Comparison of ENCODE assay signal across 20 cellular contexts in genomic region chr4:122775039-122775438, GRCh38. TPM values are rescaled to one million over a fixed set of nuclear protein-coding genes. Genes with fewer than 3 reads are reported as not detected.
"Had no signal": no experiment of that assay in that cellular context is flagged by ENCODE, and none has a peak within 500 bp of the region (broad histone marks: within the 10 kb centered on the region; RNA-seq: fewer than 3 reads in every experiment).

No MANE protein-coding gene starts in this region.

- H3K4me1 Mint-ChIP-seq: natural killer cell; stimulated activated effector memory CD8-positive, alpha-beta T cell treated with anti-CD3 and anti-CD28 coated beads, Interleukin-12 subunit alpha, Interleukin-12 subunit beta, amount 100 ng/mL, for 72 hours had no signal

- H3K27ac Mint-ChIP-seq: natural killer cell; stimulated activated effector memory CD8-positive, alpha-beta T cell treated with anti-CD3 and anti-CD28 coated beads, Interleukin-12 subunit alpha, Interleukin-12 subunit beta, amount 100 ng/mL, for 72 hours had no signal

- H3K27me3 ChIP-seq: gastrocnemius medialis, ovary, sigmoid colon, stomach, thyroid gland, vagina had no signal

- H3K4me3 ChIP-seq: gastrocnemius medialis, ovary, psoas muscle, sigmoid colon, stomach, thyroid gland, vagina had no signal

- H3K36me3 Mint-ChIP-seq: natural killer cell; stimulated activated effector memory CD8-positive, alpha-beta T cell treated with anti-CD3 and anti-CD28 coated beads, Interleukin-12 subunit alpha, Interleukin-12 subunit beta, amount 100 ng/mL, for 72 hours had no signal

- DNase-seq: effector memory CD4-positive, alpha-beta T cell; foreskin fibroblast; gastrocnemius medialis; head of caudate nucleus; mammary epithelial cell; natural killer cell; occipital lobe; ovary; posterior cingulate gyrus; psoas muscle; right cardiac atrium; sigmoid colon; stimulated activated CD4-positive, alpha-beta T cell treated with anti-CD3 and anti-CD28 coated beads, Interleukin-2, amount 100 ng/mL, for 24 hours; stimulated activated CD4-positive, alpha-beta T cell treated with anti-CD3 and anti-CD28 coated beads, Interleukin-4, amount 100 ng/mL, for 24 hours; stimulated activated naive CD4-positive, alpha-beta T cell treated with Interleukin-2 at 50 U/mL for 16 hours; stomach; thyroid gland had no signal

- H3K9me3 ChIP-seq: gastrocnemius medialis, ovary, psoas muscle, stomach, thyroid gland, vagina had no signal

- H3K27ac ChIP-seq: gastrocnemius medialis, ovary, psoas muscle, sigmoid colon, stomach, thyroid gland, vagina had no signal

- H3K4me3 Mint-ChIP-seq: natural killer cell; stimulated activated effector memory CD8-positive, alpha-beta T cell treated with anti-CD3 and anti-CD28 coated beads, Interleukin-12 subunit alpha, Interleukin-12 subunit beta, amount 100 ng/mL, for 72 hours had no signal

- H3K4me1 ChIP-seq: gastrocnemius medialis, psoas muscle, sigmoid colon, stomach, thyroid gland, vagina had no signal

- ATAC-seq: gastrocnemius medialis; left lobe of liver; natural killer cell; psoas muscle; right cardiac atrium; stimulated activated effector memory CD8-positive, alpha-beta T cell treated with anti-CD3 and anti-CD28 coated beads, Interleukin-12 subunit alpha, Interleukin-12 subunit beta, amount 100 ng/mL, for 72 hours had no signal

- H3K9me3 Mint-ChIP-seq: natural killer cell; stimulated activated effector memory CD8-positive, alpha-beta T cell treated with anti-CD3 and anti-CD28 coated beads, Interleukin-12 subunit alpha, Interleukin-12 subunit beta, amount 100 ng/mL, for 72 hours had no signal

- H3K36me3 ChIP-seq: gastrocnemius medialis, ovary, sigmoid colon, stomach, thyroid gland, vagina had no signal

RNA-seq across cellular contexts. Expression of gene FGF2, which starts 51.6 kb away (rescaled TPM):
- total RNA-seq: natural killer cell had no signal
